Comparison of ENCODE assay signal across 29 cellular contexts in the genomic region with DNA sequence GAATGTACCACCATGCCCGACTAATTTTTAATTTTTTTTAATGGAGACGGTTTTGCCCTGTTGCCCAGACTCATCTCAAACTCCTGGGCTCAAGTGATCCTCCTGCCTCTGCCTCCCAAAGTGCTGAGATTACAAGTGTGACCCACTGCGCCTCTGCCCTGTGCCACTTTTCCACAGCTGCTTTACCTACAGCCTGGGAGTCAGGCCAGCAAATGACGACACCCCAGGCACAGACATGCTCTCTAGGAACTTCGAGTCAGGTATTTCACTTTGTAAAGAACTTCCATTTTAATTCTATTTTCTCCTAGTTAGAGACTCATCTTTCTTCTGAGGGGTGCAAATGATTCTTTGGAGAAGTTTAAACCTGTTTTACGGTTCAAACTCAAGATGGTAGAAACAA.
A peak's percentile ranks its signal among the peaks of the same experiment; 100 is the strongest.
DNase-seq lines count a peak whose midpoint lies in the region; ATAC-seq, FAIRE-seq and TF ChIP-seq lines count a peak whose summit lies in the region.
"Had no signal": no experiment of that assay in that cellular context is flagged by ENCODE, and none has a peak within 500 bp of the region (broad histone marks: within the 10 kb centered on the region; RNA-seq: fewer than 3 reads in every experiment).

No MANE protein-coding gene starts in this region.

- TF ChIP-seq EP300 in GM12878 (IDR thresholded peaks at IDR 0.05; ENCODE audit: borderline replicate concordance in 1 of 2, control insufficient read depth in 1 of 2, low read depth in 2 of 2, low read length in 2 of 2): no peak

- SMC1A ChIA-PET in GM12878 (lab: Charles Lee; ENCODE audit: uncharacterized antibody, unreplicated experiment): interaction anchor here (19.0 to 35.4 kb wide), 2 partner anchors 12 to 29 kb away, joined by 433 to 1116 read pairs; no protein-coding TSS in a partner anchor

- in situ Hi-C loops in GM12878 (cut with MboI): no loop called here

- peak overlapping the region; percentile 14 for H3K27ac Mint-ChIP-seq in CD4-positive, alpha-beta T cell
- H3K27ac Mint-ChIP-seq: CD8-positive, alpha-beta T cell had no signal

- H3K9me3 Mint-ChIP-seq in CD4-positive, alpha-beta T cell: no peaks in the 10 kb centered on the region
- H3K9me3 Mint-ChIP-seq: CD8-positive, alpha-beta T cell had no signal

- H3K36me3 Mint-ChIP-seq in CD4-positive, alpha-beta T cell (ENCODE audit: low read depth): peaks cover 3% of the 10 kb centered on the region
- H3K36me3 Mint-ChIP-seq: CD8-positive, alpha-beta T cell had no signal

- H2AFZ ChIP-seq in GM12878 (ENCODE audit: control insufficient read depth, low read depth, low read length) (no peak overlapping the region), keratinocyte (ENCODE audit: control insufficient read depth, low read length) (peak overlapping the region; percentile 24)
- H2AFZ ChIP-seq: PC-9 had no signal

- H3K4me2 ChIP-seq in GM12878 (ENCODE audit: control insufficient read depth, insufficient read depth): no peak overlapping the region
- H3K4me2 ChIP-seq in keratinocyte (ENCODE audit: control insufficient read depth, extremely low read depth, insufficient read depth, low read depth, low read length): peak overlapping the region; percentile 71
- H3K4me2 ChIP-seq: A549, PC-9 had no signal

- dilution Hi-C loops in keratinocyte (cut with MboI; ENCODE audit: extremely low pct_ligation_motif_present, low sequenced_read_pairs): no loop called here

- no peak for TF ChIP-seq RAD21 in GM12878 (IDR thresholded peaks at IDR 0.05; ENCODE audit: insufficient read depth, low read depth, low read length)

- TF ChIP-seq CTCF in CD4-positive, alpha-beta T cell (IDR thresholded peaks at IDR 0.05): no peak
- TF ChIP-seq CTCF in GM12878 (IDR thresholded peaks at IDR 0.05 in 2 of 3, conservative IDR thresholded peaks at IDR 0.05 in 1 of 3; ENCODE audit: control insufficient read depth in 2 of 3, extremely low read depth in 1 of 3, insufficient read depth in 1 of 3, low read depth in 3 of 3, low read length in 3 of 3): no peak
- no peak for TF ChIP-seq CTCF in keratinocyte (optimal IDR thresholded peaks at IDR 0.05 in 1 of 3, IDR thresholded peaks at IDR 0.05 in 1 of 3, conservative IDR thresholded peaks at IDR 0.05 in 1 of 3; ENCODE audit: extremely low read depth in 1 of 3, insufficient read depth in 2 of 3, low read length in 3 of 3)
- TF ChIP-seq CTCF in thyroid gland (IDR thresholded peaks at IDR 0.05): no peak

- H3K27me3 Mint-ChIP-seq in CD4-positive, alpha-beta T cell: no peaks in the 10 kb centered on the region

- H3K9ac ChIP-seq in GM12878 (ENCODE audit: control insufficient read depth, insufficient read depth, low read length) (no peak overlapping the region), keratinocyte (ENCODE audit: control insufficient read depth, extremely low read depth, insufficient read depth, low read length) (peak overlapping the region; percentile 6)
- H3K9ac ChIP-seq: BLaER1 treated with 17β-estradiol and CSF1 and Interleukin-3, amounts not matched to agents 10 nM and 100 nM had no signal

- intact Hi-C loops in CD4-positive, alpha-beta T cell (cut with DNase I, micrococcal nuclease): no loop called here
- intact Hi-C loops in GM12878 (cut with micrococcal nuclease; ENCODE audit: unreplicated experiment) (no loop called here), thyroid gland (cut with DNase I) (no loop called here)

- H3K9me3 ChIP-seq in CD4-positive, alpha-beta T cell (ENCODE audit: control insufficient read depth, low read length): no peaks in the 10 kb centered on the region
- H3K9me3 ChIP-seq in GM12878 (replicated peaks; ENCODE audit: control insufficient read depth, insufficient read depth, low read length) (no peaks in the 10 kb centered on the region; the same call in 2 of the 3 replicates), keratinocyte (ENCODE audit: control insufficient read depth, low read depth, low read length) (no peaks in the 10 kb centered on the region), thyroid gland (no peaks in the 10 kb centered on the region)
- H3K9me3 ChIP-seq in effector memory CD4-positive, alpha-beta T cell (ENCODE audit: control insufficient read depth, low read length): no peaks in the 10 kb centered on the region
- H3K9me3 ChIP-seq: A549, Caco-2, SJSA1 had no signal

- peaks cover 63% of the 10 kb centered on the region for H3K4me1 ChIP-seq in GM12878 (ENCODE audit: control insufficient read depth, insufficient read depth, low read length)
- H3K4me1 ChIP-seq in keratinocyte (ENCODE audit: control insufficient read depth, extremely low read depth, insufficient read depth, low read length): peaks cover 22% of the 10 kb centered on the region
- H3K4me1 ChIP-seq in thyroid gland: peaks cover 5 to 7% of the 10 kb centered on the region in 2 donors
- no peaks in the 10 kb centered on the region for H3K4me1 ChIP-seq in effector memory CD4-positive, alpha-beta T cell (ENCODE audit: control insufficient read depth, insufficient read depth, low read length, poor library complexity, severe bottlenecking)
- H3K4me1 ChIP-seq: Caco-2 had no signal

- no peaks in the 10 kb centered on the region for H4K20me1 ChIP-seq in GM12878 (ENCODE audit: control insufficient read depth, insufficient read depth)
- H4K20me1 ChIP-seq in keratinocyte (ENCODE audit: control insufficient read depth, extremely low read depth, insufficient read depth, low read length): no peaks in the 10 kb centered on the region

- no peak overlapping the region for H3K27ac ChIP-seq in CD4-positive, alpha-beta T cell (ENCODE audit: low read depth, low read length)
- H3K27ac ChIP-seq in GM12878 (ENCODE audit: control insufficient read depth, insufficient read depth) (0 out of 2 replicates have a peak overlapping the region, but pooled peaks have one; percentile 81), keratinocyte (ENCODE audit: control insufficient read depth, insufficient read depth, low read length) (peak overlapping the region; percentile 28), thyroid gland (no peak overlapping the region)
- no peak overlapping the region for H3K27ac ChIP-seq in effector memory CD4-positive, alpha-beta T cell (ENCODE audit: insufficient read depth, low read length, poor library complexity, severe bottlenecking)
- H3K27ac ChIP-seq: A549, PC-9, SJSA1 had no signal

- CTCF ChIA-PET in CD4-positive, alpha-beta T cell (lab: Charles Lee): no interaction called here
- CTCF ChIA-PET in GM12878 (lab: Yijun Ruan, JAX): interaction anchor here (2.0 kb wide), 1 partner anchor 295 kb away, joined by 9 read pairs; no protein-coding TSS in a partner anchor

- RAD21 ChIA-PET in GM12878 (lab: Charles Lee; ENCODE audit: unreplicated experiment): interaction anchor here (1.5 to 16.8 kb wide), 4 partner anchors 13 to 36 kb away, joined by 4 to 399 read pairs (median 9); no protein-coding TSS in a partner anchor

- H3K36me3 ChIP-seq in GM12878 (ENCODE audit: control insufficient read depth in 2 of 2, insufficient read depth in 2 of 2, low read length in 1 of 2): peaks cover 1 to 22% of the 10 kb centered on the region in 2 experiments
- H3K36me3 ChIP-seq in keratinocyte (ENCODE audit: control insufficient read depth in 2 of 2, extremely low read depth in 1 of 2, insufficient read depth in 2 of 2, low read length in 2 of 2): peaks cover 0 to 2% of the 10 kb centered on the region in 2 experiments
- no peaks in the 10 kb centered on the region for H3K36me3 ChIP-seq in thyroid gland
- H3K36me3 ChIP-seq in effector memory CD4-positive, alpha-beta T cell (ENCODE audit: control insufficient read depth, insufficient read depth, low read length): no peaks in the 10 kb centered on the region
- H3K36me3 ChIP-seq: SJSA1 had no signal

- POLR2A ChIA-PET in CD4-positive, alpha-beta T cell (lab: Charles Lee): no interaction called here
- POLR2A ChIA-PET in GM12878 (lab: Charles Lee): interaction anchor here (1.1 to 2.8 kb wide), 2 partner anchors 24 to 83 kb away, joined by 3 to 8 read pairs; no protein-coding TSS in a partner anchor

- TF ChIP-seq POLR2A in GM12878 (IDR thresholded peaks at IDR 0.05; ENCODE audit: low read depth, low read length) (no peak), thyroid gland (IDR thresholded peaks at IDR 0.05) (no peak)

- FAIRE-seq in GM12878 (lab: Jason Lieb, UNC) (no peak), keratinocyte (lab: Jason Lieb, UNC) (peak; percentile 13)
- FAIRE-seq: A549, GM19239, H1, HepG2 had no signal

- H3K27me3 ChIP-seq in CD4-positive, alpha-beta T cell (ENCODE audit: control insufficient read depth, insufficient read depth, low read length): no peaks in the 10 kb centered on the region
- no peaks in the 10 kb centered on the region for H3K27me3 ChIP-seq in GM12878 (replicated peaks in 1 of 2; ENCODE audit: control insufficient read depth in 2 of 2, insufficient read depth in 2 of 2, low read length in 1 of 2)
- H3K27me3 ChIP-seq in keratinocyte (ENCODE audit: control insufficient read depth, extremely low read depth, insufficient read depth, low read length): no peaks in the 10 kb centered on the region
- H3K27me3 ChIP-seq in thyroid gland: no peaks in the 10 kb centered on the region
- no peaks in the 10 kb centered on the region for H3K27me3 ChIP-seq in effector memory CD4-positive, alpha-beta T cell (replicated peaks; ENCODE audit: control insufficient read depth, insufficient read depth, low read length, poor library complexity, severe bottlenecking)
- H3K27me3 ChIP-seq: BLaER1 treated with 17β-estradiol and CSF1 and Interleukin-3, amounts not matched to agents 10 nM and 100 nM; SJSA1 had no signal

- H3K9me1 ChIP-seq in keratinocyte (ENCODE audit: control insufficient read depth, extremely low read depth, insufficient read depth, low read length): no peaks in the 10 kb centered on the region

- H3K4me3 ChIP-seq in GM12878 (no peak overlapping the region), keratinocyte (ENCODE audit: control insufficient read depth in 2 of 3, extremely low read depth in 1 of 3, insufficient read depth in 2 of 3, low read depth in 1 of 3, low read length in 3 of 3) (peak overlapping the region in 1 of 3 experiments; percentile 30), thyroid gland (replicated peaks in 1 of 3) (no peak overlapping the region)
- H3K4me3 ChIP-seq in effector memory CD4-positive, alpha-beta T cell (ENCODE audit: insufficient read depth, low read depth, low read length, poor library complexity, severe bottlenecking): no peak overlapping the region
- H3K4me3 ChIP-seq: A549; BLaER1 treated with 17β-estradiol and CSF1 and Interleukin-3, amounts not matched to agents 10 nM and 100 nM; PC-9; SJSA1 had no signal

- no peak for ATAC-seq in CD4-positive, alpha-beta T cell (ENCODE audit: poor library complexity)
- no peak for ATAC-seq in GM12878
- ATAC-seq in HG03175 (IDR thresholded peaks at IDR 0.05; ENCODE audit: unreplicated experiment): no peak
- ATAC-seq in HG03521 (IDR thresholded peaks at IDR 0.05; ENCODE audit: unreplicated experiment): no peak
- ATAC-seq: A549; CD8-positive, alpha-beta T cell; HepG2; Right ventricle myocardium inferior had no signal

- no TSS peak for BruUV-seq in GM12878 (replicated peaks; lab: Mats Ljungman, UMichigan)

- H3K4me3 Mint-ChIP-seq in CD4-positive, alpha-beta T cell: no peak overlapping the region
- H3K4me3 Mint-ChIP-seq: CD8-positive, alpha-beta T cell had no signal

- peaks cover 64% of the 10 kb centered on the region for H3K4me1 Mint-ChIP-seq in CD4-positive, alpha-beta T cell (ENCODE audit: low read depth)

- 100% methylated on average over 6 of the region's 6 CpGs for WGBS in GM12878 (ENCODE audit: insufficient coverage, insufficient replicate concordance, low lambda C conversion rate, missing lambda C conversion rate)
- WGBS in thyroid gland, 2 donors: 74 to 75% methylated on average over 6 of the region's 6 CpGs

- DNase-seq in CD4-positive, alpha-beta T cell: no peak
- DNase-seq in GM12878 (ENCODE audit: low read depth, low spot score) (no peak), keratinocyte (ENCODE audit: low read depth, low spot score) (no peak), thyroid gland (peak; percentile 30)
- DNase-seq in effector memory CD4-positive, alpha-beta T cell: no peak
- DNase-seq: AML-193; Caco-2; CD8-positive, alpha-beta T cell; EL; GF-D8; HCEC 1CT; Karpas-422; NCI-H1092 treated with DMSO at 0.1 percent for 48 hours; NCI-H1436; NCI-H187 treated with DMSO at 0.1 percent for 48 hours; NCI-H446; NCI-H526; NCI-H82; NK-92 treated with Interleukin-12 subunit alpha and Interleukin-12 subunit beta, amount 100 ng/mL, for 24 hours; PC-9 had no signal

- peaks cover 96% of the 10 kb centered on the region for H3K79me2 ChIP-seq in GM12878 (ENCODE audit: control insufficient read depth, insufficient read depth, low read length)
- peaks cover 15% of the 10 kb centered on the region for H3K79me2 ChIP-seq in keratinocyte (ENCODE audit: control insufficient read depth, insufficient read depth, low read length)

Comparison
In these comparisons a context has a peak if more than half of its experiments do, and no peak if none do; other contexts are left out.
1. DNase-seq: peak in thyroid gland (2 of 2); none in CD4-positive, alpha-beta T cell (0 of 10), GM12878 (single experiment), keratinocyte (single experiment) and effector memory CD4-positive, alpha-beta T cell (0 of 3).
2. H3K27ac ChIP-seq: peak in GM12878 (single experiment) and keratinocyte (single experiment); none in CD4-positive, alpha-beta T cell (single experiment), thyroid gland (0 of 3) and effector memory CD4-positive, alpha-beta T cell (single experiment).